Comparison of ENCODE assay signal across 9 cellular contexts in genomic region chr3:53109190-53109589, GRCh38. TPM values are rescaled to one million over a fixed set of nuclear protein-coding genes. Genes with fewer than 3 reads are reported as not detected.
DNase-seq lines count a peak whose midpoint lies in the region; ATAC-seq and TF ChIP-seq lines count a peak whose summit lies in the region.
"Had no signal": no experiment of that assay in that cellular context is flagged by ENCODE, and none has a peak within 500 bp of the region (broad histone marks: within the 10 kb centered on the region; RNA-seq: fewer than 3 reads in every experiment).

No MANE protein-coding gene starts in this region.

- TF ChIP-seq POLR2A in adrenal gland (IDR thresholded peaks at IDR 0.05), result no peak

- H3K4me3 Mint-ChIP-seq in CD14-positive monocyte, result no peak overlapping the region
- peak overlapping the region; percentile 27 for H3K4me3 Mint-ChIP-seq in activated naive CD8-positive, alpha-beta T cell treated with anti-CD3 and anti-CD28 coated beads for 36 hours
- H3K4me3 Mint-ChIP-seq: neural crest cell had no signal

- WGBS in adrenal gland, 4 donors, result 71 to 90% (median 79%) methylated on average over 1 of the region's 1 CpG

- H3K9me3 Mint-ChIP-seq in CD14-positive monocyte, result no peaks in the 10 kb centered on the region
- H3K9me3 Mint-ChIP-seq in activated naive CD8-positive, alpha-beta T cell treated with anti-CD3 and anti-CD28 coated beads for 36 hours, result peaks cover 3% of the 10 kb centered on the region
- H3K9me3 Mint-ChIP-seq: neural crest cell had no signal

- H3K36me3 Mint-ChIP-seq in CD14-positive monocyte, result peaks cover 27 to 53% of the 10 kb centered on the region in 2 donors
- H3K36me3 Mint-ChIP-seq in activated naive CD8-positive, alpha-beta T cell treated with anti-CD3 and anti-CD28 coated beads for 36 hours, result peaks cover 35% of the 10 kb centered on the region

- peaks cover 0 to 1% (median 0%) of the 10 kb centered on the region in 3 donors for H3K27me3 Mint-ChIP-seq in CD14-positive monocyte (ENCODE audit: low read depth in 3 of 3)
- H3K27me3 Mint-ChIP-seq in activated naive CD8-positive, alpha-beta T cell treated with anti-CD3 and anti-CD28 coated beads for 36 hours, result no peaks in the 10 kb centered on the region

- DNase-seq in CD14-positive monocyte (ENCODE audit: low spot score) (no peak), HT1080 (ENCODE audit: low read depth) (peak; percentile 91), kidney tubule cell (ENCODE audit: low spot score) (peak; percentile 92), NCI-H1417 treated with DMSO at 0.1 percent for 48 hours (lab: John Stamatoyannopoulos, UW) (no peak), adrenal gland (no peak)
- DNase-seq in activated naive CD8-positive, alpha-beta T cell treated with anti-CD3 and anti-CD28 coated beads for 36 hours, result peak; percentile 36

- no peaks in the 10 kb centered on the region for H3K27me3 ChIP-seq in adrenal gland

- no peak overlapping the region for H3K4me3 ChIP-seq in adrenal gland

- ATAC-seq in HG03342 (IDR thresholded peaks at IDR 0.05; ENCODE audit: unreplicated experiment), result no peak
- no peak for ATAC-seq in GM18519 (IDR thresholded peaks at IDR 0.05; ENCODE audit: low FRiP score, unreplicated experiment)

- TF ChIP-seq CTCF in CD14-positive monocyte (IDR thresholded peaks at IDR 0.05), result no peak
- TF ChIP-seq CTCF in adrenal gland (IDR thresholded peaks at IDR 0.05), result no peak

- H3K36me3 ChIP-seq in adrenal gland (replicated peaks in 1 of 2), result peaks cover 0 to 24% of the 10 kb centered on the region in 2 donors

- peak overlapping the region in 1 of 5 donors; percentile 38 for H3K27ac ChIP-seq in adrenal gland

- no peaks in the 10 kb centered on the region for H3K9me3 ChIP-seq in adrenal gland (replicated peaks in 1 of 3)

- peaks cover 37% of the 10 kb centered on the region for H3K4me1 Mint-ChIP-seq in CD14-positive monocyte
- H3K4me1 Mint-ChIP-seq in activated naive CD8-positive, alpha-beta T cell treated with anti-CD3 and anti-CD28 coated beads for 36 hours, result peaks cover 36% of the 10 kb centered on the region
- H3K4me1 Mint-ChIP-seq: neural crest cell had no signal

- peaks cover 12 to 36% of the 10 kb centered on the region in 2 donors for H3K4me1 ChIP-seq in adrenal gland (replicated peaks in 1 of 2)

- peak overlapping the region; percentile 87 to 94 (median 90) for H3K27ac Mint-ChIP-seq in CD14-positive monocyte
- H3K27ac Mint-ChIP-seq in activated naive CD8-positive, alpha-beta T cell treated with anti-CD3 and anti-CD28 coated beads for 36 hours, result peak overlapping the region; percentile 90

- intact Hi-C loops in CD14-positive monocyte (cut with micrococcal nuclease), result no loop called here
- intact Hi-C loops in adrenal gland (cut with DNase I), result no loop called here

RNA-seq across cellular contexts. Expression of gene RFT1, which starts 21.0 kb away (rescaled TPM):
- polyA plus RNA-seq in CD14-positive monocyte, result 10 to 100 TPM; 25.6 to 34.9 TPM
- 19.5 and 35.0 TPM in 2 replicates for total RNA-seq in HT1080 (2014; rRNA removed; shearing (Covaris generic))
- polyA plus RNA-seq in HT1080 (2015; cell fraction: cytosol; rRNA removed), result 38.3 and 48.0 TPM in 2 replicates
- polyA plus RNA-seq in HT1080 (2015; cell fraction: nucleus; rRNA removed), result 38.2 and 41.4 TPM in 2 replicates
- total RNA-seq in activated naive CD8-positive, alpha-beta T cell treated with anti-CD3 and anti-CD28 coated beads for 36 hours, result 10 to 100 TPM; 49.3 to 50.7 TPM
- 10 to 100 TPM; 12.9 to 34.5 (median 22.9) TPM for total RNA-seq in adrenal gland
- 10 to 100 TPM in 2 of 3 donors, 1 to 10 TPM in 1; 6.7 to 24.1 (median 13.0) TPM for polyA plus RNA-seq in adrenal gland

RNA-seq across cellular contexts. Expression of gene PRKCD, which starts 51.8 kb away (rescaled TPM):
- polyA plus RNA-seq in CD14-positive monocyte, result 100 to 1,000 TPM; 123 to 158 TPM
- 5.5 and 7.4 TPM in 2 replicates for total RNA-seq in HT1080 (2014; rRNA removed; shearing (Covaris generic))
- polyA plus RNA-seq in HT1080 (2015; cell fraction: cytosol; rRNA removed), result 50.0 and 54.7 TPM in 2 replicates
- polyA plus RNA-seq in HT1080 (2015; cell fraction: nucleus; rRNA removed), result 62.3 and 71.9 TPM in 2 replicates
- total RNA-seq in activated naive CD8-positive, alpha-beta T cell treated with anti-CD3 and anti-CD28 coated beads for 36 hours, result 10 to 100 TPM; 16.5 to 17.5 TPM
- total RNA-seq in adrenal gland, result 100 to 1,000 TPM in 1 of 8 donors, 10 to 100 TPM in 7; 25.8 to 156 (median 53.7) TPM
- 10 to 100 TPM; 34.7 to 78.7 (median 38.2) TPM for polyA plus RNA-seq in adrenal gland

Comparison
In these comparisons a context has a peak if more than half of its experiments do, and no peak if none do; other contexts are left out.
1. DNase-seq: peak in HT1080 (single experiment), activated naive CD8-positive, alpha-beta T cell treated with anti-CD3 and anti-CD28 coated beads for 36 hours (single experiment) and kidney tubule cell (single experiment); none in CD14-positive monocyte (single experiment), NCI-H1417 treated with DMSO at 0.1 percent for 48 hours (single experiment) and adrenal gland (0 of 7).